14 cellular contexts compared by ENCODE assay signal in the genomic region with DNA sequence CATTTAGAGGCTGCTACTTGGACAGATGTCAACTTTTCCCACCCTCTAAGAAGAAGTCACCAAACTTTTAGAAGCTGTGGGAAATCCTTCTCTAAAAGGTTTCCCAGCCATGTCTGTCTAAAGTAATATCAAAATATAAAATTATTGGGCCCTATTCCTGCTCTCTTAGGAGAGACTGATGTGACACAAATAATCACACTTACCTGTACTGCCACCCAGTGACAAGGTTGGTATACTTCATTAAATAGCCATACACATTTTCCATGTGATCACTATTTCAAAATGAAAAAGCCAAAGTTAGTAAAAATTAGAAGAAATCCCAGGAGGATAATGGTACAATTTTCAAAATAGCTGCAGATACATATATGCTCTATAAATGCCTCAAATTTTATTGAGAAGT. TPM values are rescaled to one million over a fixed set of nuclear protein-coding genes. Genes with fewer than 3 reads are reported as not detected.
DNase-seq lines count a peak whose midpoint lies in the region; ATAC-seq and TF ChIP-seq lines count a peak whose summit lies in the region.
"Had no signal": no experiment of that assay in that cellular context is flagged by ENCODE, and none has a peak within 500 bp of the region (broad histone marks: within the 10 kb centered on the region; RNA-seq: fewer than 3 reads in every experiment).

No MANE protein-coding gene starts in this region.

- H3K27ac ChIP-seq in HCT116 (ENCODE audit: low read depth, low read length), result no peak overlapping the region
- H3K27ac ChIP-seq in PC-9, result no peak overlapping the region
- H3K27ac ChIP-seq: lower lobe of right lung, ovary had no signal

- peak; percentile 67 for TF ChIP-seq RAD21 in HCT116 (IDR thresholded peaks at IDR 0.05; ENCODE audit: low read depth)

- H3K9me3 ChIP-seq in HCT116 (ENCODE audit: control insufficient read depth in 1 of 2, insufficient read depth in 1 of 2, low read depth in 1 of 2, low read length in 2 of 2), result no peaks in the 10 kb centered on the region
- H3K9me3 ChIP-seq in PC-9 (ENCODE audit: insufficient read depth, low read depth), result no peaks in the 10 kb centered on the region
- H3K9me3 ChIP-seq: lower lobe of right lung, ovary had no signal

- no peaks in the 10 kb centered on the region for H3K9me3 Mint-ChIP-seq in WTC11
- no peaks in the 10 kb centered on the region for H3K9me3 Mint-ChIP-seq in activated CD4-positive, alpha-beta memory T cell treated with anti-CD3 and anti-CD28 coated beads for 36 hours
- H3K9me3 Mint-ChIP-seq: activated CD4-positive, alpha-beta T cell treated with anti-CD3 and anti-CD28 coated beads, Interleukin-2, amount 10 ng/mL, durations not matched to agents 24 days and 14 days; activated naive CD4-positive, alpha-beta T cell treated with anti-CD3 and anti-CD28 coated beads, Interleukin-2, amount 50 U/mL, for 24 hours had no signal

- RAD21 ChIA-PET in HCT116 (lab: Charles Lee; ENCODE audit: low non-redundant PET in 1 of 2, low total read pairs in 2 of 2, uncharacterized antibody in 2 of 2, unreplicated experiment in 2 of 2), result no interaction called here

- H3K36me3 Mint-ChIP-seq in WTC11, result peaks cover 12% of the 10 kb centered on the region
- H3K36me3 Mint-ChIP-seq in activated CD4-positive, alpha-beta memory T cell treated with anti-CD3 and anti-CD28 coated beads for 36 hours, result peaks cover 11% of the 10 kb centered on the region

- H3K9me2 ChIP-seq in HCT116 (ENCODE audit: insufficient read depth), result no peaks in the 10 kb centered on the region
- H3K9me2 ChIP-seq in PC-9 (ENCODE audit: insufficient read depth), result no peaks in the 10 kb centered on the region

- ATAC-seq in HCT116 (peak; percentile 73), left lobe of liver (peak; percentile 30), WTC11 (no peak), Right ventricle myocardium inferior (no peak)
- ATAC-seq: lower lobe of right lung had no signal

- H3K27ac Mint-ChIP-seq in WTC11, result no peak overlapping the region
- no peak overlapping the region for H3K27ac Mint-ChIP-seq in activated CD4-positive, alpha-beta memory T cell treated with anti-CD3 and anti-CD28 coated beads for 36 hours
- H3K27ac Mint-ChIP-seq: activated CD4-positive, alpha-beta T cell treated with anti-CD3 and anti-CD28 coated beads, Interleukin-2, amount 10 ng/mL, durations not matched to agents 24 days and 14 days; activated naive CD4-positive, alpha-beta T cell treated with anti-CD3 and anti-CD28 coated beads, Interleukin-2, amount 50 U/mL, for 24 hours had no signal

- CTCF ChIA-PET in HCT116 (lab: Charles Lee), result interaction anchor here (1.6 kb wide), 1 partner anchor 587 kb away, joined by 5 read pairs; no protein-coding TSS in a partner anchor
- CTCF ChIA-PET in PC-9 (lab: Charles Lee), result no interaction called here
- CTCF ChIA-PET in WTC11 (lab: Charles Lee), result interaction anchor here (0.6 kb wide), 1 partner anchor 156 kb away, joined by 5 read pairs; no protein-coding TSS in a partner anchor
- CTCF ChIA-PET in activated CD4-positive, alpha-beta memory T cell treated with anti-CD3 and anti-CD28 coated beads for 36 hours (lab: Charles Lee), result interaction anchor here (0.6 to 4.7 kb wide), 7 partner anchors 14 to 184 kb away, joined by 3 to 36 read pairs (median 3); partner anchors contain the start of genes OSBPL11 and SNX4

- H4K20me1 ChIP-seq in HCT116 (ENCODE audit: insufficient read depth), result no peaks in the 10 kb centered on the region
- H4K20me1 ChIP-seq in PC-9 (ENCODE audit: insufficient read depth), result no peaks in the 10 kb centered on the region

- H3K27me3 Mint-ChIP-seq in WTC11 (ENCODE audit: low read depth), result no peaks in the 10 kb centered on the region
- H3K27me3 Mint-ChIP-seq in activated CD4-positive, alpha-beta memory T cell treated with anti-CD3 and anti-CD28 coated beads for 36 hours, result no peaks in the 10 kb centered on the region
- H3K27me3 Mint-ChIP-seq: activated CD4-positive, alpha-beta T cell treated with anti-CD3 and anti-CD28 coated beads, Interleukin-2, amount 10 ng/mL, durations not matched to agents 24 days and 14 days; activated naive CD4-positive, alpha-beta T cell treated with anti-CD3 and anti-CD28 coated beads, Interleukin-2, amount 50 U/mL, for 24 hours had no signal

- DNase-seq in NCI-H524 (lab: John Stamatoyannopoulos, UW), result peak; percentile 33 to 38
- no peak for DNase-seq in NCI-H524 treated with DMSO at 0.1 percent for 48 hours (lab: John Stamatoyannopoulos, UW)
- peak; percentile 7 for DNase-seq in HCT116 (ENCODE audit: low read depth, low spot score)
- DNase-seq in PC-9, result no peak
- no peak for DNase-seq in left lobe of liver (ENCODE audit: low spot score)
- DNase-seq in WTC11 (ENCODE audit: low spot score), result no peak
- DNase-seq in Right ventricle myocardium inferior (ENCODE audit: missing footprints), result no peak
- no peak for DNase-seq in activated CD4-positive, alpha-beta memory T cell treated with anti-CD3 and anti-CD28 coated beads for 36 hours
- DNase-seq: activated CD4-positive, alpha-beta T cell treated with anti-CD3 and anti-CD28 coated beads, Interleukin-2, amount 10 ng/mL, durations not matched to agents 24 days and 14 days; lower lobe of right lung; NCI-H1417 treated with DMSO at 0.1 percent for 48 hours; ovary; stimulated activated CD4-positive, alpha-beta T cell treated with anti-CD3 and anti-CD28 coated beads, Interleukin-4, amount 100 ng/mL, for 1 hour had no signal

- H3K79me2 ChIP-seq in HCT116 (ENCODE audit: insufficient read depth, low read length) (peaks cover 16% of the 10 kb centered on the region), PC-9 (ENCODE audit: low read depth) (no peaks in the 10 kb centered on the region)

- TF ChIP-seq POLR2A in HCT116 (IDR thresholded peaks at IDR 0.05; ENCODE audit: borderline replicate concordance, extremely low read depth, insufficient read depth, insufficient read length), result no peak

- POLR2A ChIA-PET in HCT116 (lab: Charles Lee), result no interaction called here
- POLR2A ChIA-PET in PC-9 (lab: Charles Lee; ENCODE audit: unreplicated experiment), result no interaction called here
- POLR2A ChIA-PET in WTC11 (lab: Charles Lee), result no interaction called here
- POLR2A ChIA-PET in activated CD4-positive, alpha-beta memory T cell treated with anti-CD3 and anti-CD28 coated beads for 36 hours (lab: Charles Lee), result interaction anchor here (1.0 kb wide), 1 partner anchor 39 kb away, joined by 3 read pairs; no protein-coding TSS in a partner anchor

- H3K4me3 Mint-ChIP-seq in WTC11, result no peak overlapping the region
- H3K4me3 Mint-ChIP-seq in activated CD4-positive, alpha-beta memory T cell treated with anti-CD3 and anti-CD28 coated beads for 36 hours, result no peak overlapping the region
- H3K4me3 Mint-ChIP-seq: activated CD4-positive, alpha-beta T cell treated with anti-CD3 and anti-CD28 coated beads, Interleukin-2, amount 10 ng/mL, durations not matched to agents 24 days and 14 days; activated naive CD4-positive, alpha-beta T cell treated with anti-CD3 and anti-CD28 coated beads, Interleukin-2, amount 50 U/mL, for 24 hours had no signal

- H2AFZ ChIP-seq in HCT116 (ENCODE audit: low read depth, low read length, poor library complexity, severe bottlenecking), result no peak overlapping the region
- H2AFZ ChIP-seq in PC-9, result no peak overlapping the region

- peaks cover 15% of the 10 kb centered on the region; the same call in 1 of the 2 replicates for H3F3A ChIP-seq in PC-9 (ENCODE audit: insufficient read depth, low read depth)

- no peak overlapping the region for H3K9ac ChIP-seq in HCT116 (ENCODE audit: low read length)

- no peaks in the 10 kb centered on the region for H3K4me1 Mint-ChIP-seq in WTC11
- peaks cover 12% of the 10 kb centered on the region for H3K4me1 Mint-ChIP-seq in activated CD4-positive, alpha-beta memory T cell treated with anti-CD3 and anti-CD28 coated beads for 36 hours (ENCODE audit: low read depth)

- no peaks in the 10 kb centered on the region for H3K27me3 ChIP-seq in HCT116 (ENCODE audit: insufficient read depth, low read length)
- H3K27me3 ChIP-seq in PC-9 (ENCODE audit: insufficient read depth, low read depth), result no peaks in the 10 kb centered on the region
- H3K27me3 ChIP-seq: ovary had no signal

- no peaks in the 10 kb centered on the region for H3K4me1 ChIP-seq in HCT116 (ENCODE audit: control insufficient read depth in 1 of 2, insufficient read depth in 2 of 2, low read length in 2 of 2)
- no peaks in the 10 kb centered on the region for H3K4me1 ChIP-seq in PC-9 (replicated peaks; ENCODE audit: insufficient read depth)

- BruUV-seq in HCT116 (replicated peaks; lab: Mats Ljungman, UMichigan) (no TSS peak), PC-9 (replicated peaks; lab: Mats Ljungman, UMichigan) (no TSS peak)

- H3K4me2 ChIP-seq in HCT116 (ENCODE audit: low read length) (no peak overlapping the region), PC-9 (no peak overlapping the region)

- H3K36me3 ChIP-seq in HCT116 (ENCODE audit: control insufficient read depth in 1 of 2, insufficient read depth in 2 of 2, low read length in 2 of 2), result peaks cover 3 to 9% of the 10 kb centered on the region in 2 experiments; a peak in 2 of 4 replicates
- peaks cover 4% of the 10 kb centered on the region; the same call in 1 of the 2 replicates for H3K36me3 ChIP-seq in PC-9 (ENCODE audit: low read depth)
- H3K36me3 ChIP-seq: ovary had no signal

- H3K4me3 ChIP-seq in HCT116 (replicated peaks in 1 of 2; ENCODE audit: low read depth in 1 of 2, low read length in 2 of 2), result no peak overlapping the region
- H3K4me3 ChIP-seq in PC-9, result no peak overlapping the region
- H3K4me3 ChIP-seq: lower lobe of right lung, ovary had no signal

- TF ChIP-seq CTCF in HCT116 (IDR thresholded peaks at IDR 0.05 in 2 of 3, conservative IDR thresholded peaks at IDR 0.05 in 1 of 3; ENCODE audit: borderline replicate concordance in 1 of 3, insufficient read depth in 1 of 3, low read depth in 2 of 3, low read length in 2 of 3) (peak; percentile 17 to 56 (median 52); a peak in 3 of 6 replicates), PC-9 (conservative IDR thresholded peaks at IDR 0.05) (peak; percentile 60), WTC11 (IDR thresholded peaks at IDR 0.05) (no peak)

- intact Hi-C loops in HCT116 (cut with micrococcal nuclease), result loop anchor here (2.0 to 10.0 kb wide), 3 partner anchors 432 to 1018 kb away; no protein-coding TSS in a partner anchor
- intact Hi-C loops in PC-9 (cut with micrococcal nuclease; ENCODE audit: unreplicated experiment), result loop anchor here (1.0 to 5.0 kb wide), 2 partner anchors 655 to 895 kb away; no protein-coding TSS in a partner anchor
- intact Hi-C loops in Right ventricle myocardium inferior (cut with DNase I), result no loop called here
- intact Hi-C loops in activated CD4-positive, alpha-beta memory T cell treated with anti-CD3 and anti-CD28 coated beads for 36 hours (cut with micrococcal nuclease), result loop anchor here (10.0 kb wide), 1 partner anchor 348 kb away; no protein-coding TSS in a partner anchor

TF ChIP-seq in HCT116, 20 proteins besides CTCF, POLR2A, EP300 and RAD21 (continues in another document):
- TF ChIP-seq EZH2 (IDR thresholded peaks at IDR 0.05), result no peak
- TF ChIP-seq SP1 (IDR thresholded peaks at IDR 0.05; ENCODE audit: low read depth), result no peak

RNA-seq across cellular contexts. Expression of gene OSBPL11, which starts 12.6 kb away (rescaled TPM):
- total RNA-seq in HCT116 (2021; ENCODE audit: unreplicated experiment) (11.1 TPM), PC-9 (2021) (14.1 and 18.8 TPM in 2 replicates), left lobe of liver (11.2 TPM), WTC11 (2021) (13.1 to 14.5 TPM (median 14.3 TPM) in 3 replicates), Right ventricle myocardium inferior (9.5 TPM)
- 4.7 and 5.4 TPM in 2 replicates for polyA plus RNA-seq in HCT116 (2012)
- total RNA-seq in activated CD4-positive, alpha-beta memory T cell treated with anti-CD3 and anti-CD28 coated beads for 36 hours, result 10 to 100 TPM; 10.4 to 10.7 TPM

Comparison
In these comparisons a context has a peak if more than half of its experiments do, and no peak if none do; other contexts are left out.
1. DNase-seq: peak in NCI-H524 (2 of 2) and HCT116 (single experiment); none in NCI-H524 treated with DMSO at 0.1 percent for 48 hours (single experiment), PC-9 (0 of 2), left lobe of liver (single experiment), WTC11 (single experiment), Right ventricle myocardium inferior (single experiment) and activated CD4-positive, alpha-beta memory T cell treated with anti-CD3 and anti-CD28 coated beads for 36 hours (single experiment).
2. ATAC-seq: peak in HCT116 (single experiment) and left lobe of liver (single experiment); none in WTC11 (single experiment) and Right ventricle myocardium inferior (single experiment).